ENCODE assay signal across 2 cellular contexts in genomic region chr16:2784536-2785100, GRCh38.
TF ChIP-seq lines count a peak whose summit lies in the region.

No MANE protein-coding gene starts in this region.

TF ChIP-seq in IMR-90, 13 proteins besides CTCF, POLR2A, EP300 and RAD21:
- TF ChIP-seq USF2 (IDR thresholded peaks at IDR 0.05; ENCODE audit: low read depth, low read length) (no peak), NFE2L2 (IDR thresholded peaks at IDR 0.05; ENCODE audit: low read depth, low read length) (no peak), MAZ (IDR thresholded peaks at IDR 0.05; ENCODE audit: borderline replicate concordance, low read depth, low read length) (no peak), MAFK (IDR thresholded peaks at IDR 0.05; ENCODE audit: low read depth, low read length) (no peak), RCOR1 (IDR thresholded peaks at IDR 0.05; ENCODE audit: insufficient replicate concordance, low read length) (no peak), MXI1 (IDR thresholded peaks at IDR 0.05; ENCODE audit: borderline replicate concordance, low read depth, low read length) (no peak), CHD1 (IDR thresholded peaks at IDR 0.05; ENCODE audit: low read depth, low read length) (no peak)

TF ChIP-seq in H1, 55 proteins besides CTCF, POLR2A, EP300 and RAD21:
- TF ChIP-seq ASH2L (IDR thresholded peaks at IDR 0.05; ENCODE audit: low read length) (no peak), EGR1 (IDR thresholded peaks at IDR 0.05; ENCODE audit: borderline replicate concordance, low read depth, low read length) (no peak), RXRA (IDR thresholded peaks at IDR 0.05; ENCODE audit: insufficient read depth, low read depth, low read length) (no peak), RBBP5 (IDR thresholded peaks at IDR 0.05; ENCODE audit: borderline replicate concordance, low read depth, low read length) (no peak), RFX5 (IDR thresholded peaks at IDR 0.05; ENCODE audit: borderline replicate concordance, low read depth, low read length) (no peak), KDM4A (IDR thresholded peaks at IDR 0.05; ENCODE audit: low read depth, low read length, severe bottlenecking) (no peak), SRF (IDR thresholded peaks at IDR 0.05; ENCODE audit: low read depth, low read length) (no peak), SIX5 (IDR thresholded peaks at IDR 0.05; ENCODE audit: low read depth, low read length) (no peak), SP2 (IDR thresholded peaks at IDR 0.05; ENCODE audit: low read length) (no peak), CBX8 (IDR thresholded peaks at IDR 0.05; ENCODE audit: borderline replicate concordance, low read depth, low read length) (no peak), MAFK (IDR thresholded peaks at IDR 0.05; ENCODE audit: low read depth, low read length) (no peak), CBX5 (IDR thresholded peaks at IDR 0.05; ENCODE audit: low read depth, low read length) (no peak), TCF12 (IDR thresholded peaks at IDR 0.05; ENCODE audit: low read depth, low read length) (no peak)
